Comparison of ENCODE assay signal across 18 cellular contexts in genomic region chr15:39502616-39503195, GRCh38.
"Had no signal": no experiment of that assay in that cellular context is flagged by ENCODE, and none has a peak within 500 bp of the region (broad histone marks: within the 10 kb centered on the region; RNA-seq: fewer than 3 reads in every experiment).

No MANE protein-coding gene starts in this region.

- DNase-seq: activated CD4-positive, alpha-beta T cell treated with anti-CD3 and anti-CD28 coated beads, Interleukin-2, amount 50 U/mL, for 1 hour; activated naive CD4-positive, alpha-beta T cell treated with anti-CD3 and anti-CD28 coated beads, Interleukin-2, amount 10 ng/mL, durations not matched to agents 7 days and 5 days; activated T-cell treated with anti-CD3 and anti-CD28 coated beads for 4 hours; adrenal gland; dermis blood vessel endothelial cell; erythroblast; foreskin melanocyte; head of caudate nucleus; kidney; left ventricle myocardium superior; midbrain; naive thymus-derived CD4-positive, alpha-beta T cell; nucleus accumbens; right lobe of liver; stimulated activated naive CD4-positive, alpha-beta T cell treated with Interleukin-2 at 50 U/mL for 16 hours; T-helper 17 cell had no signal

- ATAC-seq: left ventricle myocardium superior; naive thymus-derived CD4-positive, alpha-beta T cell; T-helper 17 cell had no signal

- H3K9me3 ChIP-seq: adrenal gland, prostate gland, right lobe of liver, thoracic aorta had no signal

- FAIRE-seq: kidney had no signal

- H3K36me3 ChIP-seq: adrenal gland, prostate gland, right lobe of liver, thoracic aorta had no signal

- H3K4me1 ChIP-seq: adrenal gland, prostate gland, right lobe of liver had no signal

- H3K4me3 ChIP-seq: adrenal gland, prostate gland, right lobe of liver, thoracic aorta had no signal

- H3K27me3 ChIP-seq: adrenal gland, right lobe of liver had no signal

- H3K27ac ChIP-seq: adrenal gland, prostate gland, thoracic aorta had no signal
